1 cellular context compared by ENCODE assay signal in the genomic region with DNA sequence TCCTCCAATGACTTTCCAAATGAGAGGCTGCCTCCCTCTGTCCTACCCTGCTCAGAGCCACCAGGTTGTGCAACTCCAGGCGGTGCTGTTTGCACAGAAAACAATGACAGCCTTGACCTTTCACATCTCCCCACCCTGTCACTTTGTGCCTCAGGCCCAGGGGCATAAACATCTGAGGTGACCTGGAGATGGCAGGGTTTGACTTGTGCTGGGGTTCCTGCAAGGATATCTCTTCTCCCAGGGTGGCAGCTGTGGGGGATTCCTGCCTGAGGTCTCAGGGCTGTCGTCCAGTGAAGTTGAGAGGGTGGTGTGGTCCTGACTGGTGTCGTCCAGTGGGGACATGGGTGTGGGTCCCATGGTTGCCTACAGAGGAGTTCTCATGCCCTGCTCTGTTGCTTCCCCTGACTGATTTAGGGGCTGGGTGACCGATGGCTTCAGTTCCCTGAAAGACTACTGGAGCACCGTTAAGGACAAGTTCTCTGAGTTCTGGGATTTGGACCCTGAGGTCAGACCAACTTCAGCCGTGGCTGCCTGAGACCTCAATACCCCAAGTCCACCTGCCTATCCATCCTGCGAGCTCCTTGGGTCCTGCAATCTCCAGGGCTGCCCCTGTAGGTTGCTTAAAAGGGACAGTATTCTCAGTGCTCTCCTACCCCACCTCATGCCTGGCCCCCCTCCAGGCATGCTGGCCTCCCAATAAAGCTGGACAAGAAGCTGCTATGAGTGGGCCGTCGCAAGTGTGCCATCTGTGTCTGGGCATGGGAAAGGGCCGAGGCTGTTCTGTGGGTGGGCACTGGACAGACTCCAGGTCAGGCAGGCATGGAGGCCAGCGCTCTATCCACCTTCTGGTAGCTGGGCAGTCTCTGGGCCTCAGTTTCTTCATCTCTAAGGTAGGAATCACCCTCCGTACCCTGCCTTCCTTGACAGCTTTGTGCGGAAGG.
TF ChIP-seq lines count a peak whose summit lies in the region.

No MANE protein-coding gene starts in this region.

TF ChIP-seq in HepG2, 621 proteins besides CTCF, POLR2A, EP300 and RAD21 (continued from another document and continues in another):
- TF ChIP-seq, protein P1, sequence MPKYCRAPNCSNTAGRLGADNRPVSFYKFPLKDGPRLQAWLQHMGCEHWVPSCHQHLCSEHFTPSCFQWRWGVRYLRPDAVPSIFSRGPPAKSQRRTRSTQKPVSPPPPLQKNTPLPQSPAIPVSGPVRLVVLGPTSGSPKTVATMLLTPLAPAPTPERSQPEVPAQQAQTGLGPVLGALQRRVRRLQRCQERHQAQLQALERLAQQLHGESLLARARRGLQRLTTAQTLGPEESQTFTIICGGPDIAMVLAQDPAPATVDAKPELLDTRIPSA (CRISPR knock-in tag; IDR thresholded peaks at IDR 0.05; ENCODE audit: borderline replicate concordance), result peak; percentile 44; the same call in 1 of the 2 replicates
- TF ChIP-seq ZNF546 (CRISPR knock-in tag; conservative IDR thresholded peaks at IDR 0.05) (peak; percentile 60), NONO (IDR thresholded peaks at IDR 0.05) (no peak), NONO (CRISPR knock-in tag; conservative IDR thresholded peaks at IDR 0.05) (peak; percentile 99), ZBTB8A (CRISPR knock-in tag; IDR thresholded peaks at IDR 0.05; ENCODE audit: borderline replicate concordance, low read depth) (no peak), AHR (CRISPR knock-in tag; IDR thresholded peaks at IDR 0.05) (0 out of 2 replicates have a peak, but pooled peaks have one; percentile 37), ZNF235 (CRISPR knock-in tag; IDR thresholded peaks at IDR 0.05; ENCODE audit: borderline replicate concordance) (0 out of 2 replicates have a peak, but pooled peaks have one; percentile 1), NFATC3 (CRISPR knock-in tag; IDR thresholded peaks at IDR 0.05) (no peak; the same call in 1 of the 2 replicates), ZNF747 (CRISPR knock-in tag; IDR thresholded peaks at IDR 0.05; ENCODE audit: borderline replicate concordance) (peak; percentile 37; the same call in 1 of the 2 replicates), TP53 (CRISPR knock-in tag; conservative IDR thresholded peaks at IDR 0.05) (peak; percentile 75; the same call in 1 of the 2 replicates), FOSL1 (CRISPR knock-in tag; IDR thresholded peaks at IDR 0.05; ENCODE audit: borderline replicate concordance) (no peak), MATR3 (CRISPR knock-in tag; IDR thresholded peaks at IDR 0.05) (no peak), KLF13 (CRISPR knock-in tag; IDR thresholded peaks at IDR 0.05) (no peak), CBFB (CRISPR knock-in tag; IDR thresholded peaks at IDR 0.05) (peak; percentile 64; the same call in 1 of the 2 replicates), NAIF1 (CRISPR knock-in tag; IDR thresholded peaks at IDR 0.05; ENCODE audit: borderline replicate concordance) (no peak), CHD2 (IDR thresholded peaks at IDR 0.05; ENCODE audit: low read depth, low read length) (no peak), ZNF564 (CRISPR knock-in tag; IDR thresholded peaks at IDR 0.05) (0 out of 2 replicates have a peak, but pooled peaks have one; percentile 78), NFKB2 (CRISPR knock-in tag; IDR thresholded peaks at IDR 0.05; ENCODE audit: borderline replicate concordance) (no peak)
- TF ChIP-seq, protein P2, sequence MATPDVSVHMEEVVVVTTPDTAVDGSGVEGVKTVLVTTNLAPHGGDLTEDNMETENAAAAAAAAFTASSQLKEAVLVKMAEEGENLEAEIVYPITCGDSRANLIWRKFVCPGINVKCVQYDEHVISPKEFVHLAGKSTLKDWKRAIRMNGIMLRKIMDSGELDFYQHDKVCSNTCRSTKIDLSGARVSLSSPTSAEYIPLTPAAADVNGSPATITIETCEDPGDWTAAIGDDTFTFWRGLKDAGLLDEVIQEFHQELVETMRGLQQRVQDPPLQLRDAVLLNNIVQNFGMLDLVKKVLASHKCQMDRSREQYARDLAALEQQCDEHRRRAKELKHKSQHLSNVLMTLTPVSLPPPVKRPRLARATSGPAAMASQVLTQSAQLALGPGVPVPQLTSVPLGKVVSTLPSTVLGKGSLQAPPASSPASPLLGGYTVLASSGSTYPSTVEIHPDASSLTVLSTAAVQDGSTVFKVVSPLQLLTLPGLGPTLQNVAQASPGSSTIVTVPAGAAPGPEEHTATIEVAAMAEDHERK (CRISPR knock-in tag; IDR thresholded peaks at IDR 0.05; ENCODE audit: low read depth), result no peak
- TF ChIP-seq, protein P3, sequence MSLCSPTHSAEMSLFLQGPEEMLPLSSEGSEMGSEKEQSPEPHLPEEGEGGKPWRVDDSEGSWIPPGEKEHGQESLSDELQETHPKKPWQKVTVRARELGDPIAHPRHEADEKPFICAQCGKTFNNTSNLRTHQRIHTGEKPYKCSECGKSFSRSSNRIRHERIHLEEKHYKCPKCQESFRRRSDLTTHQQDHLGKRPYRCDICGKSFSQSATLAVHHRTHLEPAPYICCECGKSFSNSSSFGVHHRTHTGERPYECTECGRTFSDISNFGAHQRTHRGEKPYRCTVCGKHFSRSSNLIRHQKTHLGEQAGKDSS (CRISPR knock-in tag; IDR thresholded peaks at IDR 0.05; ENCODE audit: borderline replicate concordance, low read depth), result peak; percentile 90; the same call in 1 of the 2 replicates
- TF ChIP-seq, protein P4, sequence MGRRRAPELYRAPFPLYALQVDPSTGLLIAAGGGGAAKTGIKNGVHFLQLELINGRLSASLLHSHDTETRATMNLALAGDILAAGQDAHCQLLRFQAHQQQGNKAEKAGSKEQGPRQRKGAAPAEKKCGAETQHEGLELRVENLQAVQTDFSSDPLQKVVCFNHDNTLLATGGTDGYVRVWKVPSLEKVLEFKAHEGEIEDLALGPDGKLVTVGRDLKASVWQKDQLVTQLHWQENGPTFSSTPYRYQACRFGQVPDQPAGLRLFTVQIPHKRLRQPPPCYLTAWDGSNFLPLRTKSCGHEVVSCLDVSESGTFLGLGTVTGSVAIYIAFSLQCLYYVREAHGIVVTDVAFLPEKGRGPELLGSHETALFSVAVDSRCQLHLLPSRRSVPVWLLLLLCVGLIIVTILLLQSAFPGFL (CRISPR knock-in tag; IDR thresholded peaks at IDR 0.05), result no peak
- TF ChIP-seq, protein P5, sequence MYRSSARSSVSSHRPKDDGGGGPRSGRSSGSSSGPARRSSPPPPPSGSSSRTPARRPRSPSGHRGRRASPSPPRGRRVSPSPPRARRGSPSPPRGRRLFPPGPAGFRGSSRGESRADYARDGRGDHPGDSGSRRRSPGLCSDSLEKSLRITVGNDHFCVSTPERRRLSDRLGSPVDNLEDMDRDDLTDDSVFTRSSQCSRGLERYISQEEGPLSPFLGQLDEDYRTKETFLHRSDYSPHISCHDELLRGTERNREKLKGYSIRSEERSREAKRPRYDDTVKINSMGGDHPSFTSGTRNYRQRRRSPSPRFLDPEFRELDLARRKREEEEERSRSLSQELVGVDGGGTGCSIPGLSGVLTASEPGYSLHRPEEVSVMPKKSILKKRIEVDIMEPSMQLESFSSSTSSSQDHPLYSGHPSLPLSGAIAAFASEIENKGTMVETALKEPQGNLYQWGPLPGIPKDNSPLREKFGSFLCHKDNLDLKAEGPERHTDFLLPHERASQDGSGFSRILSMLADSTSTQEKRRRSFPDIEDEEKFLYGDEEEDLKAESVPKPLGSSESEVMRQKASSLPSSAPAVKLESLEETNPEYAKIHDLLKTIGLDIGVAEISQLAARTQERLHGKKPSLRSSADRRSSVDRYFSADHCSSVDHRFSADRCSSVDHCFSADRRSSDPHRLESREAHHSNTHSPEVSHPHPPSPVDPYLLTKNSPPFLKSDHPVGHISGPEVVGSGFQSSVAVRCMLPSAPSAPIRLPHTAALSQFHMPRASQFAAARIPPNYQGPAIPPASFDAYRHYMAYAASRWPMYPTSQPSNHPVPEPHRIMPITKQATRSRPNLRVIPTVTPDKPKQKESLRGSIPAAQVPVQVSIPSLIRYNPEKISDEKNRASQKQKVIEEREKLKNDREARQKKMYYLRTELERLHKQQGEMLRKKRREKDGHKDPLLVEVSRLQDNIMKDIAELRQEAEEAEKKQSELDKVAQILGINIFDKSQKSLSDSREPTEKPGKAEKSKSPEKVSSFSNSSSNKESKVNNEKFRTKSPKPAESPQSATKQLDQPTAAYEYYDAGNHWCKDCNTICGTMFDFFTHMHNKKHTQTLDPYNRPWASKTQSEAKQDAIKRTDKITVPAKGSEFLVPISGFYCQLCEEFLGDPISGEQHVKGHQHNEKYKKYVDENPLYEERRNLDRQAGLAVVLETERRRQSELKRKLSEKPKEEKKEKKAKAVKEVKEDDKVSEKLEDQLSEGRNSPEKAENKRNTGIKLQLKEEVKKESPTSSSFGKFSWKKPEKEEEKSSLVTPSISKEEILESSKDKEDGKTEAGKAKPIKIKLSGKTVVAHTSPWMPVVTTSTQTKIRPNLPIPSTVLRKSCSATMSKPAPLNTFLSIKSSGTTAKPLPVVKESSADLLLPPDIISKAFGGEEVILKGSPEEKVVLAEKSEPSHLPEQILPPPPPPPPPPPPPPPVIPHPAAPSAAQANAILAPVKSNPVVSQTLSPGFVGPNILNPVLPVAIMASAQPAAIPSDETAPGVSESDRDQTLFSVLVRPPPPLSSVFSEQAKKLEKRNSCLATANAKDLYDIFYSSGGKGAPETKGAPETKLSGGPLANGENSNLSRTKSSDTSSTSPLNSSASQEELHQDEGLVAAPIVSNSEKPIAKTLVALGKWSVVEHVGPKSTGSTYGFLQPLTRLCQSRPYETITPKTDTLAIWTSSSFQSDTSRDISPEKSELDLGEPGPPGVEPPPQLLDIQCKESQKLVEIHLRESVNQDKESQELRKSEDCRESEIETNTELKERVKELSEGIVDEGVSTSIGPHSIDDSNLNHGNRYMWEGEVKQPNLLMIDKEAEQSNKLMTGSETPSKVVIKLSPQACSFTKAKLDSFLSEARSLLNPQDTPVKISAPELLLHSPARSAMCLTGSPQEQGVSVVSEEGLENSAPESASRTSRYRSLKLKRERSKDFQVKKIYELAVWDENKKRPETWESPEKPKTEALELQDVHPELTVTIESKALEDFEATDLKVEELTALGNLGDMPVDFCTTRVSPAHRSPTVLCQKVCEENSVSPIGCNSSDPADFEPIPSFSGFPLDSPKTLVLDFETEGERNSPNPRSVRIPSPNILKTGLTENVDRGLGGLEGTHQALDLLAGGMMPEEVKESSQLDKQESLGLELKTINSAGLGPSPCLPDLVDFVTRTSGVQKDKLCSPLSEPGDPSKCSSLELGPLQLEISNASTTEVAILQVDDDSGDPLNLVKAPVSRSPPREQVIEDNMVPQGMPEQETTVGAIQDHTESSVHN (CRISPR knock-in tag; IDR thresholded peaks at IDR 0.05), result peak; percentile 94
- TF ChIP-seq, protein P6, sequence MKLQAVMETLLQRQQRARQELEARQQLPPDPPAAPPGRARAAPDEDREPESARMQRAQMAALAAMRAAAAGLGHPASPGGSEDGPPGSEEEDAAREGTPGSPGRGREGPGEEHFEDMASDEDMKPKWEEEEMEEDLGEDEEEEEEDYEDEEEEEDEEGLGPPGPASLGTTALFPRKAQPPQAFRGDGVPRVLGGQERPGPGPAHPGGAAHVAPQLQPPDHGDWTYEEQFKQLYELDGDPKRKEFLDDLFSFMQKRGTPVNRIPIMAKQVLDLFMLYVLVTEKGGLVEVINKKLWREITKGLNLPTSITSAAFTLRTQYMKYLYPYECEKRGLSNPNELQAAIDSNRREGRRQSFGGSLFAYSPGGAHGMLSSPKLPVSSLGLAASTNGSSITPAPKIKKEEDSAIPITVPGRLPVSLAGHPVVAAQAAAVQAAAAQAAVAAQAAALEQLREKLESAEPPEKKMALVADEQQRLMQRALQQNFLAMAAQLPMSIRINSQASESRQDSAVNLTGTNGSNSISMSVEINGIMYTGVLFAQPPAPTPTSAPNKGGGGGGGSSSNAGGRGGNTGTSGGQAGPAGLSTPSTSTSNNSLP (IDR thresholded peaks at IDR 0.05; ENCODE audit: low read depth, low read length), result peak; percentile 72
- TF ChIP-seq, protein P7, sequence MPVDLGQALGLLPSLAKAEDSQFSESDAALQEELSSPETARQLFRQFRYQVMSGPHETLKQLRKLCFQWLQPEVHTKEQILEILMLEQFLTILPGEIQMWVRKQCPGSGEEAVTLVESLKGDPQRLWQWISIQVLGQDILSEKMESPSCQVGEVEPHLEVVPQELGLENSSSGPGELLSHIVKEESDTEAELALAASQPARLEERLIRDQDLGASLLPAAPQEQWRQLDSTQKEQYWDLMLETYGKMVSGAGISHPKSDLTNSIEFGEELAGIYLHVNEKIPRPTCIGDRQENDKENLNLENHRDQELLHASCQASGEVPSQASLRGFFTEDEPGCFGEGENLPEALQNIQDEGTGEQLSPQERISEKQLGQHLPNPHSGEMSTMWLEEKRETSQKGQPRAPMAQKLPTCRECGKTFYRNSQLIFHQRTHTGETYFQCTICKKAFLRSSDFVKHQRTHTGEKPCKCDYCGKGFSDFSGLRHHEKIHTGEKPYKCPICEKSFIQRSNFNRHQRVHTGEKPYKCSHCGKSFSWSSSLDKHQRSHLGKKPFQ (CRISPR knock-in tag; IDR thresholded peaks at IDR 0.05; ENCODE audit: insufficient replicate concordance), result peak; percentile 89
- TF ChIP-seq, protein P8, sequence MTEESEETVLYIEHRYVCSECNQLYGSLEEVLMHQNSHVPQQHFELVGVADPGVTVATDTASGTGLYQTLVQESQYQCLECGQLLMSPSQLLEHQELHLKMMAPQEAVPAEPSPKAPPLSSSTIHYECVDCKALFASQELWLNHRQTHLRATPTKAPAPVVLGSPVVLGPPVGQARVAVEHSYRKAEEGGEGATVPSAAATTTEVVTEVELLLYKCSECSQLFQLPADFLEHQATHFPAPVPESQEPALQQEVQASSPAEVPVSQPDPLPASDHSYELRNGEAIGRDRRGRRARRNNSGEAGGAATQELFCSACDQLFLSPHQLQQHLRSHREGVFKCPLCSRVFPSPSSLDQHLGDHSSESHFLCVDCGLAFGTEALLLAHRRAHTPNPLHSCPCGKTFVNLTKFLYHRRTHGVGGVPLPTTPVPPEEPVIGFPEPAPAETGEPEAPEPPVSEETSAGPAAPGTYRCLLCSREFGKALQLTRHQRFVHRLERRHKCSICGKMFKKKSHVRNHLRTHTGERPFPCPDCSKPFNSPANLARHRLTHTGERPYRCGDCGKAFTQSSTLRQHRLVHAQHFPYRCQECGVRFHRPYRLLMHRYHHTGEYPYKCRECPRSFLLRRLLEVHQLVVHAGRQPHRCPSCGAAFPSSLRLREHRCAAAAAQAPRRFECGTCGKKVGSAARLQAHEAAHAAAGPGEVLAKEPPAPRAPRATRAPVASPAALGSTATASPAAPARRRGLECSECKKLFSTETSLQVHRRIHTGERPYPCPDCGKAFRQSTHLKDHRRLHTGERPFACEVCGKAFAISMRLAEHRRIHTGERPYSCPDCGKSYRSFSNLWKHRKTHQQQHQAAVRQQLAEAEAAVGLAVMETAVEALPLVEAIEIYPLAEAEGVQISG (CRISPR knock-in tag; IDR thresholded peaks at IDR 0.05), result peak; percentile 81; the same call in 1 of the 2 replicates
- TF ChIP-seq, protein P9, sequence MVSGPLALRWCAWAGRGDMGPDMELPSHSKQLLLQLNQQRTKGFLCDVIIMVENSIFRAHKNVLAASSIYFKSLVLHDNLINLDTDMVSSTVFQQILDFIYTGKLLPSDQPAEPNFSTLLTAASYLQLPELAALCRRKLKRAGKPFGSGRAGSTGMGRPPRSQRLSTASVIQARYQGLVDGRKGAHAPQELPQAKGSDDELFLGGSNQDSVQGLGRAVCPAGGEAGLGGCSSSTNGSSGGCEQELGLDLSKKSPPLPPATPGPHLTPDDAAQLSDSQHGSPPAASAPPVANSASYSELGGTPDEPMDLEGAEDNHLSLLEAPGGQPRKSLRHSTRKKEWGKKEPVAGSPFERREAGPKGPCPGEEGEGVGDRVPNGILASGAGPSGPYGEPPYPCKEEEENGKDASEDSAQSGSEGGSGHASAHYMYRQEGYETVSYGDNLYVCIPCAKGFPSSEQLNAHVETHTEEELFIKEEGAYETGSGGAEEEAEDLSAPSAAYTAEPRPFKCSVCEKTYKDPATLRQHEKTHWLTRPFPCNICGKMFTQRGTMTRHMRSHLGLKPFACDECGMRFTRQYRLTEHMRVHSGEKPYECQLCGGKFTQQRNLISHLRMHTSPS (CRISPR knock-in tag; IDR thresholded peaks at IDR 0.05; ENCODE audit: low read depth), result peak; percentile 96
